24 cellular contexts compared by ENCODE assay signal in the genomic region with DNA sequence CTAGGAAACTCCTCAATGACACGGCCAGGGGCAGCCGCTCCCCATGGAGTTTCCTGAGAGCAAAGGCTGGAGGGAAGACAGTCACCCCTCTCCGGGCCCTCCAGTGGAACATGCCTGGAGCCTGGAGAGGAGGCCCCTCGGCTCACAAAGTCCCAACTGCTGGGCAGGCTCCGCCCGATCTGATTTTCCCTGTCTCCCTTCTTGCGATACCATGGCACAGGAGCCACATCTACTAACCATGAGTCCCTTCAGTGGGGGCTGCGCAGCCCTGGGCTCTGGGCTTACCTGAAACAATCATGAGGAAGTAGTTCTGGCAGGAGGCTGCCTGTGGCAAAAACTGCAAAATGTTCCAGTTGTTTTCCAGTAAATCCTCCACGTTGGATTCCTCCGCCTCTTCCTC. TPM values are rescaled to one million over a fixed set of nuclear protein-coding genes. Genes with fewer than 3 reads are reported as not detected.
"Had no signal": no experiment of that assay in that cellular context is flagged by ENCODE, and none has a peak within 500 bp of the region (broad histone marks: within the 10 kb centered on the region; RNA-seq: fewer than 3 reads in every experiment).

No MANE protein-coding gene starts in this region.

- H3K27ac ChIP-seq: epithelial cell of prostate, esophagus muscularis mucosa, gastrocnemius medialis, heart right ventricle, left lung, lower lobe of right lung, neutrophil, right atrium auricular region, testis, tibial nerve had no signal

- H3K4me3 Mint-ChIP-seq: central memory CD8-positive, alpha-beta T cell; immature natural killer cell; memory B cell; mesothelial cell of epicardium; natural killer cell treated with Interleukin-12 subunit alpha and Interleukin-12 subunit beta and Interleukin-15 and Interleukin-18, amount 100 ng/mL, for 72 hours; stimulated activated naive CD8-positive, alpha-beta T cell treated with anti-CD3 and anti-CD28 coated beads, Interleukin-15, Interleukin-2, amounts not matched to agents 100 ng/mL and 50 ng/mL, for 24 hours had no signal

- H3K9me3 ChIP-seq: esophagus muscularis mucosa, gastrocnemius medialis, heart right ventricle, left lung, lower lobe of right lung, neutrophil, right atrium auricular region, testis, tibial nerve had no signal

- DNase-seq: effector memory CD4-positive, alpha-beta T cell; gastrocnemius medialis; heart right ventricle; immature natural killer cell; lower lobe of right lung; small intestine; stimulated activated CD4-positive, alpha-beta T cell treated with anti-CD3 and anti-CD28 coated beads, Interleukin-2, amount 100 ng/mL, for 48 hours; testis had no signal

- H3K27me3 ChIP-seq: esophagus muscularis mucosa, gastrocnemius medialis, heart right ventricle, left lung, neutrophil, right atrium auricular region, testis, tibial nerve had no signal

- H3K4me3 ChIP-seq: esophagus muscularis mucosa, gastrocnemius medialis, heart right ventricle, left lung, lower lobe of right lung, right atrium auricular region, testis, tibial nerve had no signal

- H3K27ac Mint-ChIP-seq: immature natural killer cell; mesothelial cell of epicardium; natural killer cell treated with Interleukin-12 subunit alpha and Interleukin-12 subunit beta and Interleukin-15 and Interleukin-18, amount 100 ng/mL, for 72 hours; stimulated activated naive CD8-positive, alpha-beta T cell treated with anti-CD3 and anti-CD28 coated beads, Interleukin-15, Interleukin-2, amounts not matched to agents 100 ng/mL and 50 ng/mL, for 24 hours had no signal

- H3K27me3 Mint-ChIP-seq: central memory CD8-positive, alpha-beta T cell; memory B cell; natural killer cell treated with Interleukin-12 subunit alpha and Interleukin-12 subunit beta and Interleukin-15 and Interleukin-18, amount 100 ng/mL, for 72 hours; stimulated activated naive CD8-positive, alpha-beta T cell treated with anti-CD3 and anti-CD28 coated beads, Interleukin-15, Interleukin-2, amounts not matched to agents 100 ng/mL and 50 ng/mL, for 24 hours had no signal

- H3K9me3 Mint-ChIP-seq: central memory CD8-positive, alpha-beta T cell; immature natural killer cell; memory B cell; mesothelial cell of epicardium; natural killer cell treated with Interleukin-12 subunit alpha and Interleukin-12 subunit beta and Interleukin-15 and Interleukin-18, amount 100 ng/mL, for 72 hours; stimulated activated naive CD8-positive, alpha-beta T cell treated with anti-CD3 and anti-CD28 coated beads, Interleukin-15, Interleukin-2, amounts not matched to agents 100 ng/mL and 50 ng/mL, for 24 hours had no signal

- H3K4me1 Mint-ChIP-seq: central memory CD8-positive, alpha-beta T cell; memory B cell; mesothelial cell of epicardium had no signal

- H3K4me1 ChIP-seq: gastrocnemius medialis, heart right ventricle, left lung, lower lobe of right lung, right atrium auricular region, testis had no signal

- ATAC-seq: gastrocnemius medialis, heart right ventricle, left lung, lower lobe of right lung had no signal

RNA-seq across cellular contexts. Expression of gene P2RX2, which starts 15.3 kb away (rescaled TPM):
- total RNA-seq: fibroblast of villous mesenchyme; gastrocnemius medialis; heart right ventricle; left lung; natural killer cell treated with Interleukin-12 subunit alpha and Interleukin-12 subunit beta and Interleukin-15 and Interleukin-18, amount 100 ng/mL, for 72 hours; osteocyte; right atrium auricular region; subcutaneous adipose tissue; tibial nerve had no signal
- polyA plus RNA-seq: heart right ventricle, immature natural killer cell, keratinocyte had no signal

RNA-seq across cellular contexts. Expression of gene LRCOL1, which starts 23.5 kb away (rescaled TPM):
- total RNA-seq: esophagus muscularis mucosa; fibroblast of villous mesenchyme; mesothelial cell of epicardium; natural killer cell treated with Interleukin-12 subunit alpha and Interleukin-12 subunit beta and Interleukin-15 and Interleukin-18, amount 100 ng/mL, for 72 hours; osteocyte; right atrium auricular region; tibial nerve; ureter had no signal
- polyA plus RNA-seq: immature natural killer cell, keratinocyte had no signal
